In the genomic region with DNA sequence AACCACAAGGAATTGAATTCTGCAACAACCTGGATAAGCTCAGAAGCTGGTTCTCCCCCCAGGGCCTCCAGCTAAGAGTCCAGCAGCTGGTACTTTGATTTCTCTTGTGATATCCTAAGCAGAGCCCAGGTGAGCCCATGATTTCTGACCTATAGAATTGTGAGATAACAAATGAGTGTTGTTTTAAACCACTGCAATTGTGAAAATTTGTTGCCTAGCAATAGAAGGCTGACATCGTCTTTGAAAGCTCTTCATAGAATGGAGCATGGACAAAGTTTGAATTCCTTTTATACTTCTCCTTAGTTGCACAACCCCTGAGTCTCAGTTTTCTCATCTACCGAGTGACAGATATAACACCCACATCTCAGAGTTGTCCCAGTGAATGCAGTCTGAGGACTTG, we compare ENCODE assay signal across 35 cellular contexts.
"Had no signal": no experiment of that assay in that cellular context is flagged by ENCODE, and none has a peak within 500 bp of the region (broad histone marks: within the 10 kb centered on the region; RNA-seq: fewer than 3 reads in every experiment).

No MANE protein-coding gene starts in this region.

- H3K9ac ChIP-seq: KMS-11 had no signal

- H3K4me3 ChIP-seq: MG63 had no signal

- H3K27ac ChIP-seq: KMS-11 had no signal

- DNase-seq: Karpas-422, Kasumi-1, KG1, MG63, MM.1S, MV-4-11, NCI-H1048, NCI-H1092, NCI-H1092 treated with DMSO at 0.1 percent for 48 hours, NCI-H1105, NCI-H1105 treated with DMSO at 0.1 percent for 48 hours, NCI-H1417, NCI-H1417 treated with DMSO at 0.1 percent for 48 hours, NCI-H1436, NCI-H1436 treated with DMSO at 0.1 percent for 48 hours, NCI-H146, NCI-H1694, NCI-H1694 treated with DMSO at 0.1 percent for 48 hours, NCI-H187, NCI-H187 treated with DMSO at 0.1 percent for 48 hours, NCI-H1930, NCI-H2029, NCI-H2029 treated with DMSO at 0.1 percent for 48 hours, NCI-H2081, NCI-H2081 treated with DMSO at 0.1 percent for 48 hours, NCI-H2107, NCI-H2171, NCI-H2171 treated with DMSO at 0.1 percent for 48 hours, NCI-H2227 treated with DMSO at 0.1 percent for 48 hours, NCI-H226, NCI-H345, NCI-H446, NCI-H446 treated with DMSO at 0.1 percent for 48 hours, NCI-H510A had no signal

- H3K4me2 ChIP-seq: KMS-11 had no signal

- H3K9me3 ChIP-seq: MG63 had no signal

- H3K36me3 ChIP-seq: MG63 had no signal
